13 cellular contexts compared by ENCODE assay signal in the genomic region with DNA sequence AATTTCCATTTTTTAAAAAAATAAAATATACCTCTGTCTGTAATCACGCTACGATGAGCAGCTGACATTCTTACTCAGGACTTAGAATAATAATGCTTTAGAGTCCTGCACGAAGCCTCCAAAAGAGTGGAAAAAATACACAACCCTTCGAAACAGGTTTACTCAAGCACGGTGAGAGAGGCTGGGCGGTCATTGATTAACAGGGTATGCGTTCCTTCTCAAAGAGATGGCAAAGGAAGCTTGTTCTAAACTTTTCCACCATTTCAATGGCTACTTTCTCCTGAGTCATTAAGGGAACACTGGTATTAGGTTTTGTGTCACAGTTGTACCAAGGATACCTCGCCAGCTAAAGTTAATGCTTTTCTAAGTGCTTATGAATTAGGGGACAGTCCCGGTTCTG.
"Had no signal": no experiment of that assay in that cellular context is flagged by ENCODE, and none has a peak within 500 bp of the region (broad histone marks: within the 10 kb centered on the region; RNA-seq: fewer than 3 reads in every experiment).

No MANE protein-coding gene starts in this region.

- ATAC-seq: activated CD4-positive, CD25-positive, alpha-beta regulatory T cell treated with anti-CD3 and anti-CD28 coated beads, Interleukin-2, amount 50 U/mL, for 24 hours; activated T-helper 17 cell treated with anti-CD3 and anti-CD28 coated beads, Interleukin-2, amount 50 U/mL, for 72 hours; esophagus mucosa; left cardiac atrium; naive thymus-derived CD8-positive, alpha-beta T cell; psoas muscle; stimulated activated naive CD8-positive, alpha-beta T cell treated with anti-CD3 and anti-CD28 coated beads, Interleukin-15, amount 100 ng/mL, for 72 hours had no signal

- H3K4me1 ChIP-seq: psoas muscle had no signal

- DNase-seq: activated naive CD4-positive, alpha-beta T cell treated with anti-CD3 and anti-CD28 coated beads, Interleukin-2, amount 10 ng/mL, durations not matched to agents 7 days and 5 days; activated T-cell treated with anti-CD3 and anti-CD28 coated beads for 4 hours; left cardiac atrium; naive thymus-derived CD8-positive, alpha-beta T cell; psoas muscle; stimulated activated CD4-positive, alpha-beta T cell treated with anti-CD3 and anti-CD28 coated beads, Interleukin-1b, Interleukin-23, amount 100 ng/mL, for 48 hours; stimulated activated naive CD8-positive, alpha-beta T cell treated with anti-CD3 and anti-CD28 coated beads, Interleukin-15, amount 100 ng/mL, for 72 hours; T-helper 1 cell; T1000 had no signal

- H3K4me1 Mint-ChIP-seq: activated naive CD4-positive, alpha-beta T cell treated with anti-CD3 and anti-CD28 coated beads, Interleukin-2, amount 10 ng/mL, durations not matched to agents 7 days and 5 days; stimulated activated naive CD8-positive, alpha-beta T cell treated with anti-CD3 and anti-CD28 coated beads, Interleukin-15, amount 100 ng/mL, for 72 hours had no signal

- H3K36me3 Mint-ChIP-seq: activated naive CD4-positive, alpha-beta T cell treated with anti-CD3 and anti-CD28 coated beads, Interleukin-2, amount 10 ng/mL, durations not matched to agents 7 days and 5 days had no signal

- H3K4me3 Mint-ChIP-seq: activated naive CD4-positive, alpha-beta T cell treated with anti-CD3 and anti-CD28 coated beads, Interleukin-2, amount 10 ng/mL, durations not matched to agents 7 days and 5 days; activated T-helper 17 cell treated with anti-CD3 and anti-CD28 coated beads, Interleukin-2, amount 50 U/mL, for 72 hours; naive thymus-derived CD8-positive, alpha-beta T cell; stimulated activated naive CD8-positive, alpha-beta T cell treated with anti-CD3 and anti-CD28 coated beads, Interleukin-15, amount 100 ng/mL, for 72 hours had no signal

- H3K4me3 ChIP-seq: cardiac muscle cell, psoas muscle had no signal

- H3K36me3 ChIP-seq: cardiac muscle cell had no signal

- H3K27ac ChIP-seq: cardiac muscle cell, psoas muscle had no signal

- H3K27me3 ChIP-seq: cardiac muscle cell had no signal

- H3K27ac Mint-ChIP-seq: activated naive CD4-positive, alpha-beta T cell treated with anti-CD3 and anti-CD28 coated beads, Interleukin-2, amount 10 ng/mL, durations not matched to agents 7 days and 5 days had no signal

- H3K9me3 Mint-ChIP-seq: activated naive CD4-positive, alpha-beta T cell treated with anti-CD3 and anti-CD28 coated beads, Interleukin-2, amount 10 ng/mL, durations not matched to agents 7 days and 5 days; activated T-helper 17 cell treated with anti-CD3 and anti-CD28 coated beads, Interleukin-2, amount 50 U/mL, for 72 hours; naive thymus-derived CD8-positive, alpha-beta T cell; stimulated activated naive CD8-positive, alpha-beta T cell treated with anti-CD3 and anti-CD28 coated beads, Interleukin-15, amount 100 ng/mL, for 72 hours had no signal

- H3K27me3 Mint-ChIP-seq: activated naive CD4-positive, alpha-beta T cell treated with anti-CD3 and anti-CD28 coated beads, Interleukin-2, amount 10 ng/mL, durations not matched to agents 7 days and 5 days; activated T-helper 17 cell treated with anti-CD3 and anti-CD28 coated beads, Interleukin-2, amount 50 U/mL, for 72 hours; naive thymus-derived CD8-positive, alpha-beta T cell; stimulated activated naive CD8-positive, alpha-beta T cell treated with anti-CD3 and anti-CD28 coated beads, Interleukin-15, amount 100 ng/mL, for 72 hours had no signal

- H3K9me3 ChIP-seq: psoas muscle had no signal
